Comparison of ENCODE assay signal across 17 cellular contexts in genomic region chr13:97348569-97349100, GRCh38.
DNase-seq lines count a peak whose midpoint lies in the region; ATAC-seq and TF ChIP-seq lines count a peak whose summit lies in the region.
"Had no signal": no experiment of that assay in that cellular context is flagged by ENCODE, and none has a peak within 500 bp of the region (broad histone marks: within the 10 kb centered on the region; RNA-seq: fewer than 3 reads in every experiment).

No MANE protein-coding gene starts in this region.

- H3K27me3 Mint-ChIP-seq in chondrocyte (ENCODE audit: low read depth) (no peaks in the 10 kb centered on the region), CD14-positive monocyte (ENCODE audit: low read depth in 3 of 3) (no peaks in the 10 kb centered on the region)
- H3K27me3 Mint-ChIP-seq: CD4-positive, CD25-positive, alpha-beta regulatory T cell had no signal

- intact Hi-C loops in right lobe of liver (cut with DNase I): loop anchor here in 1 of 2 donors (10.0 kb wide), 1 partner anchor 234 kb away; no protein-coding TSS in a partner anchor
- intact Hi-C loops in uterus (cut with DNase I; ENCODE audit: low total_unique reads): loop anchor here (10.0 kb wide), 1 partner anchor 124 kb away; the partner anchor contains the start of gene MBNL2
- intact Hi-C loops in CD14-positive monocyte (cut with micrococcal nuclease): no loop called here

- peak overlapping the region; percentile 39 for H3K27ac Mint-ChIP-seq in chondrocyte (ENCODE audit: unreplicated experiment)
- no peak overlapping the region for H3K27ac Mint-ChIP-seq in CD14-positive monocyte
- H3K27ac Mint-ChIP-seq: CD4-positive, CD25-positive, alpha-beta regulatory T cell; GM23338; H9 had no signal

- H3K4me1 ChIP-seq in right lobe of liver (peaks cover 0 to 19% (median 3%) of the 10 kb centered on the region in 4 donors), uterus (peaks cover 0 to 3% of the 10 kb centered on the region in 2 donors)
- H3K4me1 ChIP-seq: BLaER1 had no signal

- H3K4me1 Mint-ChIP-seq in chondrocyte (ENCODE audit: low read depth) (peaks cover 11% of the 10 kb centered on the region), CD14-positive monocyte (no peaks in the 10 kb centered on the region)
- H3K4me1 Mint-ChIP-seq: CD4-positive, CD25-positive, alpha-beta regulatory T cell; H9 had no signal

- H3K4me3 Mint-ChIP-seq in chondrocyte (ENCODE audit: unreplicated experiment) (no peak overlapping the region), CD14-positive monocyte (no peak overlapping the region)
- H3K4me3 Mint-ChIP-seq: GM23338, H9 had no signal

- TF ChIP-seq POLR2A in right lobe of liver (IDR thresholded peaks at IDR 0.05) (no peak), uterus (IDR thresholded peaks at IDR 0.05) (no peak)

- DNase-seq in NCI-H146 (lab: John Stamatoyannopoulos, UW) (peak; percentile 6), NCI-H146 treated with DMSO at 0.1 percent for 48 hours (lab: John Stamatoyannopoulos, UW; ENCODE audit: unreplicated experiment) (no peak), NCI-H774 (lab: John Stamatoyannopoulos, UW) (peak; percentile 9), chondrocyte (ENCODE audit: low spot score) (no peak), right lobe of liver (no peak), uterus (no peak), DMS53 (lab: John Stamatoyannopoulos, UW) (no peak), CD14-positive monocyte (ENCODE audit: low spot score) (no peak)
- DNase-seq: 8988T; AML-193; Calu3; CD4-positive, CD25-positive, alpha-beta regulatory T cell; DMS 273 treated with DMSO at 0.1 percent for 48 hours; DMS79; H9 had no signal

- H3K36me3 Mint-ChIP-seq in chondrocyte (ENCODE audit: low read depth) (peaks cover 36% of the 10 kb centered on the region), CD14-positive monocyte (peaks cover 65 to 75% of the 10 kb centered on the region in 2 donors)

- peaks cover 0 to 31% (median 14%) of the 10 kb centered on the region in 4 donors for H3K36me3 ChIP-seq in right lobe of liver
- no peaks in the 10 kb centered on the region for H3K36me3 ChIP-seq in uterus

- H3K27ac ChIP-seq in right lobe of liver: peak overlapping the region in 2 of 3 donors; percentile 54 to 73
- H3K27ac ChIP-seq in uterus: no peak overlapping the region
- H3K27ac ChIP-seq: BLaER1 had no signal

- H3K4me3 ChIP-seq in right lobe of liver (no peak overlapping the region), uterus (no peak overlapping the region)
- H3K4me3 ChIP-seq: BLaER1, GM23338 had no signal

- H3K27me3 ChIP-seq in right lobe of liver: no peaks in the 10 kb centered on the region
- H3K27me3 ChIP-seq in uterus: no peaks in the 10 kb centered on the region
- H3K27me3 ChIP-seq: BLaER1 had no signal

- 25% methylated on average over 5 of the region's 5 CpGs for WGBS in right lobe of liver (ENCODE audit: insufficient coverage, low coverage, low lambda C conversion rate, missing lambda C conversion rate)

- H3K9me3 Mint-ChIP-seq in chondrocyte (ENCODE audit: low read depth) (peaks cover 11% of the 10 kb centered on the region), CD14-positive monocyte (peaks cover 0 to 6% (median 0%) of the 10 kb centered on the region in 7 donors)
- H3K9me3 Mint-ChIP-seq: CD4-positive, CD25-positive, alpha-beta regulatory T cell had no signal

- peak; percentile 66 to 83 (median 75) for ATAC-seq in right lobe of liver
- ATAC-seq: GM23338 had no signal

- no peaks in the 10 kb centered on the region for H3K9me3 ChIP-seq in right lobe of liver
- H3K9me3 ChIP-seq in uterus: no peaks in the 10 kb centered on the region

- TF ChIP-seq CTCF in chondrocyte (IDR thresholded peaks at IDR 0.05): no peak
- TF ChIP-seq CTCF in right lobe of liver (IDR thresholded peaks at IDR 0.05): peak in 1 of 4 donors; percentile 13
- TF ChIP-seq CTCF in uterus (IDR thresholded peaks at IDR 0.05): no peak
- no peak for TF ChIP-seq CTCF in CD14-positive monocyte (IDR thresholded peaks at IDR 0.05)

Comparison
In these comparisons a context has a peak if more than half of its experiments do, and no peak if none do; other contexts are left out.
1. DNase-seq: peak in NCI-H146 (single experiment) and NCI-H774 (single experiment); none in NCI-H146 treated with DMSO at 0.1 percent for 48 hours (single experiment), chondrocyte (single experiment), right lobe of liver (0 of 3), uterus (0 of 2), DMS53 (single experiment) and CD14-positive monocyte (single experiment).
2. H3K27ac ChIP-seq: peak in right lobe of liver (2 of 3); none in uterus (0 of 2).